2 cellular contexts compared by ENCODE assay signal in genomic region chr2:102510791-102511575, GRCh38.
TF ChIP-seq lines count a peak whose summit lies in the region.

No MANE protein-coding gene starts in this region.

TF ChIP-seq in IMR-90, 13 proteins besides CTCF, POLR2A, EP300 and RAD21:
- TF ChIP-seq RFX5 (IDR thresholded peaks at IDR 0.05; ENCODE audit: low read depth, low read length) (no peak), CEBPB (IDR thresholded peaks at IDR 0.05; ENCODE audit: low read depth, low read length) (peak; percentile 45; the same call in 1 of the 2 replicates)

TF ChIP-seq in K562, 482 proteins besides CTCF, POLR2A, EP300 and RAD21:
- TF ChIP-seq CEBPB (tag; IDR thresholded peaks at IDR 0.05) (peak; percentile 31; the same call in 1 of the 2 replicates), CEBPG (CRISPR knock-in tag; IDR thresholded peaks at IDR 0.05) (no peak), CEBPG (tag; conservative IDR thresholded peaks at IDR 0.05 in 1 of 2, IDR thresholded peaks at IDR 0.05 in 1 of 2) (peak; percentile 53 to 81), ATF2 (CRISPR knock-in tag; IDR thresholded peaks at IDR 0.05) (no peak), TGIF2 (CRISPR knock-in tag; IDR thresholded peaks at IDR 0.05) (no peak), CBX1 (IDR thresholded peaks at IDR 0.05; ENCODE audit: low read depth) (no peak), ZNF449 (CRISPR knock-in tag; IDR thresholded peaks at IDR 0.05) (no peak), NCOA2 (IDR thresholded peaks at IDR 0.05; ENCODE audit: partially characterized antibody in 2 of 2) (no peak)
TF ChIP-seq in K562: peak in this region for 2.
